In genomic region chr3:195808741-195809290, GRCh38 we compare ENCODE assay signal across 28 cellular contexts. TPM values are rescaled to one million over a fixed set of nuclear protein-coding genes. Genes with fewer than 3 reads are reported as not detected.
DNase-seq lines count a peak whose midpoint lies in the region; FAIRE-seq lines count a peak whose summit lies in the region.
"Had no signal": no experiment of that assay in that cellular context is flagged by ENCODE, and none has a peak within 500 bp of the region (broad histone marks: within the 10 kb centered on the region; RNA-seq: fewer than 3 reads in every experiment).

No MANE protein-coding gene starts in this region.

- peak; percentile 13 for DNase-seq in GM23248
- DNase-seq in RPMI8226: peak; percentile 2
- peak; percentile 48 for DNase-seq in mesendoderm
- no peak for DNase-seq in urothelium cell line (ENCODE audit: low spot score)
- DNase-seq in NCI-H226: no peak
- no peak for DNase-seq in NCI-H2081 (lab: John Stamatoyannopoulos, UW)
- DNase-seq in H4 (ENCODE audit: low spot score): no peak
- DNase-seq: activated CD4-positive, alpha-beta T cell treated with anti-CD3 and anti-CD28 coated beads for 48 hours; activated CD8-positive, alpha-beta memory T cell treated with anti-CD3 and anti-CD28 coated beads for 24 hours; activated T-cell treated with anti-CD3 and anti-CD28 coated beads for 4 hours; Calu3; CD4-positive, CD25-positive, alpha-beta regulatory T cell; effector CD4-positive, alpha-beta T cell; immature natural killer cell; mesenchymal stem cell; NCI-H2227 treated with DMSO at 0.1 percent for 48 hours; right lobe of liver; stimulated activated CD4-positive, alpha-beta T cell treated with anti-CD3 and anti-CD28 coated beads, Interleukin-4, amount 100 ng/mL, for 24 hours; T1000; tibial artery had no signal

- H3K36me3 ChIP-seq in GM23248 (ENCODE audit: low read depth): no peaks in the 10 kb centered on the region
- no peaks in the 10 kb centered on the region for H3K36me3 ChIP-seq in mesendoderm (ENCODE audit: control insufficient read depth, insufficient read depth, low read length)
- H3K36me3 ChIP-seq: HAP-1, neutrophil, Peyer's patch, prostate gland, right lobe of liver, tibial artery had no signal

- H4K8ac ChIP-seq in mesendoderm (ENCODE audit: low read depth, low read length): no peak overlapping the region

- no peak overlapping the region for H3K56ac ChIP-seq in mesendoderm (ENCODE audit: low read length)

- no peak overlapping the region for H2BK120ac ChIP-seq in mesendoderm (ENCODE audit: low read depth, low read length)

- FAIRE-seq in urothelium cell line (lab: Jason Lieb, UNC): peak; percentile 35
- FAIRE-seq: bronchial epithelial cell, HTR-8/SVneo had no signal

- no peaks in the 10 kb centered on the region for H3K79me1 ChIP-seq in mesendoderm (ENCODE audit: low read length)

- no peaks in the 10 kb centered on the region for H3K9me2 ChIP-seq in GM23248 (ENCODE audit: insufficient read depth)

- no peak overlapping the region for H2AFZ ChIP-seq in GM23248

- H3K4me1 ChIP-seq in GM23248 (ENCODE audit: insufficient read depth) (no peaks in the 10 kb centered on the region), mesendoderm (ENCODE audit: control insufficient read depth, low read depth, low read length) (no peaks in the 10 kb centered on the region)
- H3K4me1 ChIP-seq: prostate gland, right lobe of liver had no signal

- H3K4me3 ChIP-seq in GM23248: no peak overlapping the region
- no peak overlapping the region for H3K4me3 ChIP-seq in mesendoderm (ENCODE audit: low read length)
- H3K4me3 ChIP-seq: HAP-1, Peyer's patch, prostate gland, right lobe of liver, tibial artery had no signal

- no peak overlapping the region for H3K4me2 ChIP-seq in GM23248 (ENCODE audit: unreplicated experiment)
- H3K4me2 ChIP-seq in mesendoderm (ENCODE audit: low read length): no peak overlapping the region

- no peaks in the 10 kb centered on the region for H3F3A ChIP-seq in GM23248 (ENCODE audit: insufficient read depth)

- no peak overlapping the region for H4K5ac ChIP-seq in mesendoderm (ENCODE audit: low read length)

- no peak overlapping the region for H2AK5ac ChIP-seq in mesendoderm (ENCODE audit: low read length)

- H3K79me2 ChIP-seq in GM23248 (ENCODE audit: insufficient read depth) (no peaks in the 10 kb centered on the region), mesendoderm (ENCODE audit: control insufficient read depth, insufficient read depth, low read length) (no peaks in the 10 kb centered on the region)

- no peaks in the 10 kb centered on the region for H4K20me1 ChIP-seq in GM23248 (ENCODE audit: insufficient read depth)

- no peaks in the 10 kb centered on the region for H3K9me3 ChIP-seq in GM23248 (ENCODE audit: low read depth)
- H3K9me3 ChIP-seq: HAP-1, neutrophil, Peyer's patch, prostate gland, right lobe of liver, tibial artery had no signal

- WGBS in GM23248 (ENCODE audit: low coverage in 1 of 2, low lambda C conversion rate in 2 of 2, missing lambda C conversion rate in 2 of 2), 2 experiments: 74 to 80% methylated on average over 9 to 11 of the region's 11 CpGs
- WGBS in mesendoderm (ENCODE audit: extremely low coverage, insufficient coverage, low lambda C conversion rate): no CpG with 5 or more reads among the region's 11 CpGs

- in situ Hi-C loops in GM23248 (cut with MboI): no loop called here

- H3K27me3 ChIP-seq in GM23248 (replicated peaks; ENCODE audit: insufficient read depth) (peaks cover 28% of the 10 kb centered on the region), mesendoderm (ENCODE audit: insufficient read depth, low read length, poor library complexity) (no peaks in the 10 kb centered on the region)
- H3K27me3 ChIP-seq: Peyer's patch, right lobe of liver had no signal

- H3K18ac ChIP-seq in mesendoderm (ENCODE audit: low read length): no peak overlapping the region

- no peak overlapping the region for H3K27ac ChIP-seq in GM23248
- no peak overlapping the region for H3K27ac ChIP-seq in mesendoderm (ENCODE audit: low read depth, low read length)
- H3K27ac ChIP-seq: epithelial cell of prostate, neutrophil, Peyer's patch, prostate gland, right lobe of liver, tibial artery, VCaP had no signal

- no peak overlapping the region for H3K9ac ChIP-seq in GM23248
- H3K9ac ChIP-seq in mesendoderm (ENCODE audit: low read length): no peak overlapping the region

- no peak overlapping the region for H3K23ac ChIP-seq in mesendoderm (ENCODE audit: low read length)

- H2BK15ac ChIP-seq in mesendoderm (replicated peaks; ENCODE audit: low read depth): no peak overlapping the region

- H2BK5ac ChIP-seq in mesendoderm (ENCODE audit: low read length): no peak overlapping the region

- H3K4ac ChIP-seq in mesendoderm (ENCODE audit: low read depth, low read length): no peak overlapping the region

RNA-seq across cellular contexts. Expression of gene MUC4, which starts 2.9 kb away (rescaled TPM):
- total RNA-seq in GM23248 (2014; rRNA removed; shearing (Covaris generic)): not detected in 2 replicates
- not detected in 2 replicates for polyA plus RNA-seq in GM23248 (2016; fragmentation: Nextera tagmentation; extraction: Ambion mirVana)
- 0.24 TPM for polyA plus RNA-seq in mesendoderm (2013, experiment 1 of 2)
- 0.27 TPM for polyA plus RNA-seq in mesendoderm (2013, experiment 2 of 2)
- not detected in 2 replicates for total RNA-seq in H4 (2014; rRNA removed; shearing (Covaris generic))
- total RNA-seq: CD4-positive, CD25-positive, alpha-beta regulatory T cell had no signal
- polyA plus RNA-seq: CD4-positive, CD25-positive, alpha-beta regulatory T cell had no signal

Comparison
In these comparisons a context has a peak if more than half of its experiments do, and no peak if none do; other contexts are left out.
1. DNase-seq: peak in GM23248 (single experiment), RPMI8226 (single experiment) and mesendoderm (single experiment); none in urothelium cell line (single experiment), NCI-H226 (single experiment), NCI-H2081 (0 of 2) and H4 (single experiment).